22 cellular contexts compared by ENCODE assay signal in the genomic region with DNA sequence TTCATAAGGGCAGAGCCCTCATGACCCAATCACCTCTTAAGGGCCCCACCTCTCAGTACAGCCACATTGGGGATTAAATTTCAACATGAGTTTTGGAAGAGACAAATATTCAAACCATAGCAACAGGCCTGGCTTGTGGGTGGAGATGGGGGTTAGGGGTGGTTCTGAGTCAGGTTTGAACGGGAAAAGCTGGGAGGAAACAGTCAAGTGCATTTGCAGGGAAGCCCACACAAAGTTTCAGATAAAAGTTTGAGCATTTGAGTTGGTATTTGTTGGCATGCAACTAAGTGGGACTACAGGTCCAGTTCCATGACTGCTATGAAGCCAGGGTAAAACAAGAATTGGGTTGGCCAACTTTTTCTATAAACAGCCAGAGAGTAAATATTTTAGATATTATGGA. TPM values are rescaled to one million over a fixed set of nuclear protein-coding genes. Genes with fewer than 3 reads are reported as not detected.
DNase-seq lines count a peak whose midpoint lies in the region; ATAC-seq, FAIRE-seq and TF ChIP-seq lines count a peak whose summit lies in the region.
"Had no signal": no experiment of that assay in that cellular context is flagged by ENCODE, and none has a peak within 500 bp of the region (broad histone marks: within the 10 kb centered on the region; RNA-seq: fewer than 3 reads in every experiment).

No MANE protein-coding gene starts in this region.

- no peak for TF ChIP-seq CTCF in astrocyte (IDR thresholded peaks at IDR 0.05; ENCODE audit: insufficient read depth, low read depth, low read length)
- no peak for TF ChIP-seq CTCF in fibroblast of pulmonary artery (IDR thresholded peaks at IDR 0.05; ENCODE audit: low read length, missing control alignments)

- no peaks in the 10 kb centered on the region for H3K4me1 Mint-ChIP-seq in astrocyte (ENCODE audit: low read depth, unreplicated experiment)

- H3K36me3 Mint-ChIP-seq in astrocyte (ENCODE audit: low read depth, unreplicated experiment): no peaks in the 10 kb centered on the region
- H3K36me3 Mint-ChIP-seq: CD8-positive, alpha-beta T cell; IgD-negative memory B cell; T-cell had no signal

- H3K4me3 ChIP-seq in MG63 (no peak overlapping the region), astrocyte (ENCODE audit: insufficient read depth, low read depth, low read length) (no peak overlapping the region), fibroblast of pulmonary artery (replicated peaks; ENCODE audit: low read depth, low read length) (no peak overlapping the region)
- H3K4me3 ChIP-seq: Peyer's patch had no signal

- H3K27me3 ChIP-seq in MG63: no peaks in the 10 kb centered on the region
- H3K27me3 ChIP-seq in astrocyte (ENCODE audit: insufficient read depth, low read length): no peaks in the 10 kb centered on the region
- H3K27me3 ChIP-seq: Peyer's patch had no signal

- H3K36me3 ChIP-seq in MG63 (no peaks in the 10 kb centered on the region), astrocyte (ENCODE audit: insufficient read depth, low read length) (no peaks in the 10 kb centered on the region)
- H3K36me3 ChIP-seq: Peyer's patch had no signal

- H2AFZ ChIP-seq in astrocyte (ENCODE audit: low read depth, low read length): no peak overlapping the region

- no peaks in the 10 kb centered on the region for H3K4me1 ChIP-seq in astrocyte (ENCODE audit: insufficient read depth, low read length)
- H3K4me1 ChIP-seq: Peyer's patch had no signal

- no peak overlapping the region for H3K27ac Mint-ChIP-seq in astrocyte (ENCODE audit: unreplicated experiment)
- H3K27ac Mint-ChIP-seq: CD8-positive, alpha-beta T cell; IgD-negative memory B cell; T-cell had no signal

- H3K27me3 Mint-ChIP-seq in astrocyte (ENCODE audit: low read depth, unreplicated experiment): peaks cover 19% of the 10 kb centered on the region
- H3K27me3 Mint-ChIP-seq: B cell had no signal

- no peaks in the 10 kb centered on the region for H4K20me1 ChIP-seq in astrocyte (ENCODE audit: insufficient read depth, low read length)

- H3K27ac ChIP-seq in astrocyte (ENCODE audit: low read depth, low read length): no peak overlapping the region
- H3K27ac ChIP-seq: Peyer's patch had no signal

- H3K79me2 ChIP-seq in astrocyte (ENCODE audit: insufficient read depth, low read length): no peaks in the 10 kb centered on the region

- DNase-seq in MG63 (peak; percentile 44), astrocyte (ENCODE audit: low read depth) (peak; percentile 61), fibroblast of pulmonary artery (ENCODE audit: low read depth) (peak; percentile 39), hippocampal formation (lab: John Stamatoyannopoulos, UW) (no peak), SK-N-DZ (ENCODE audit: low spot score) (no peak)
- DNase-seq: CD8-positive, alpha-beta T cell; DMS79; Kasumi-1; NCI-H1417 treated with DMSO at 0.1 percent for 48 hours; NCI-H2029; NCI-H510A; Peyer's patch; Right ventricle myocardium superior; SK-N-SH; T-cell had no signal

- H3K4me2 ChIP-seq in astrocyte (ENCODE audit: low read length): no peak overlapping the region
- H3K4me2 ChIP-seq: SK-N-SH had no signal

- H3K9me3 Mint-ChIP-seq in astrocyte (ENCODE audit: unreplicated experiment): peaks cover 3% of the 10 kb centered on the region
- H3K9me3 Mint-ChIP-seq: CD8-positive, alpha-beta T cell had no signal

- ATAC-seq in GM21526 (IDR thresholded peaks at IDR 0.05; ENCODE audit: low FRiP score, unreplicated experiment) (no peak), HG02798 (IDR thresholded peaks at IDR 0.05; ENCODE audit: poor library complexity, unreplicated experiment) (no peak)
- ATAC-seq: CD8-positive, alpha-beta T cell; T-cell had no signal

- no peak overlapping the region for H3K9ac ChIP-seq in astrocyte (ENCODE audit: low read length)
- H3K9ac ChIP-seq: SK-N-SH had no signal

- no peak overlapping the region for H3K4me3 Mint-ChIP-seq in astrocyte (ENCODE audit: unreplicated experiment)
- H3K4me3 Mint-ChIP-seq: B cell; CD8-positive, alpha-beta T cell; IgD-negative memory B cell; T-cell had no signal

- peaks cover 2% of the 10 kb centered on the region for H3K9me3 ChIP-seq in MG63
- no peaks in the 10 kb centered on the region for H3K9me3 ChIP-seq in astrocyte (ENCODE audit: insufficient read depth, low read depth, low read length)
- H3K9me3 ChIP-seq: Peyer's patch, SK-N-SH had no signal

- no peak for FAIRE-seq in astrocyte (lab: Jason Lieb, UNC)
- FAIRE-seq: D721Med, H1 had no signal

RNA-seq across cellular contexts. Expression of gene PADI2, which starts 21.0 kb away (rescaled TPM):
- 0.20 TPM in 1 of 2 replicates, not detected in the other for total RNA-seq in MG63 (2014; rRNA removed; shearing (Covaris generic); ENCODE audit: low replicate concordance)
- 0.43 and 0.48 TPM in 2 replicates for total RNA-seq in astrocyte
- polyA plus RNA-seq in SK-N-DZ (2014; cell fraction: cytosol; rRNA removed): not detected in 2 replicates
- not detected in 2 replicates for polyA plus RNA-seq in SK-N-DZ (2014; cell fraction: nucleus; rRNA removed)
- total RNA-seq: CD8-positive, alpha-beta T cell; HT1080 had no signal

Comparison
In these comparisons a context has a peak if more than half of its experiments do, and no peak if none do; other contexts are left out.
1. DNase-seq: peak in MG63 (single experiment), astrocyte (single experiment) and fibroblast of pulmonary artery (single experiment); none in hippocampal formation (0 of 2) and SK-N-DZ (single experiment).